ENCODE assay signal across 23 cellular contexts in the genomic region with DNA sequence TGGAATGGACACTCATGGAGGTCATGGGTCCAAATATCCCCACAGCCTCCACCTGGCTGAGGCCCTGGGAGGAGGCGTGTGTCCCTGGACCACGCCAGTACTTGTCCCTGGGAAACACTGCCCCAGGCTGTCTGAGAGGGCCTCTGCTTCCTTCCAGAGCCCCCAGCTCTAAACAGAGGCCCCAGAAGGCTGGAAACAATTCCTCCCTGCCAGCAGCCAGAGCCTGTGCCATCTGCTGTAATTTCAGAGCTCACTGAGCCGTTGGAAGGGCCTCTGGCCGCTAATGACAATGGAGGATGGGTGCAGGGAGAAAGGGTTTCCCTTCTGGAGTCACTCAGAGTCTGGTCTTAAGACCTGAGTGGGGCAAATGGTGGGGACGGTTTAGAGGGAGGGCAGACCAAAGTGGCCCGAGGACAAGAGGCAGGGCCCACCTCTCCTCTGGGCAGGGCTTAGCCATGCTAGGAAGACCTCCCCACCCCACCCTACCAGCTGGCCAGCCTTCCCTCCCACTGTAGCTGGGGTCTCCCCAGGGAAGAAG. TPM values are rescaled to one million over a fixed set of nuclear protein-coding genes. Genes with fewer than 3 reads are reported as not detected.
A peak's percentile ranks its signal among the peaks of the same experiment; 100 is the strongest.
DNase-seq lines count a peak whose midpoint lies in the region; TF ChIP-seq lines count a peak whose summit lies in the region.
"Had no signal": no experiment of that assay in that cellular context is flagged by ENCODE, and none has a peak within 500 bp of the region (broad histone marks: within the 10 kb centered on the region; RNA-seq: fewer than 3 reads in every experiment).

No MANE protein-coding gene starts in this region.

- TF ChIP-seq CTCF in WERI-Rb-1 (IDR thresholded peaks at IDR 0.05; ENCODE audit: low read depth, low read length), result no peak

- H3K27me3 ChIP-seq in WERI-Rb-1 (ENCODE audit: insufficient read depth, low read depth, severe bottlenecking), result no peaks in the 10 kb centered on the region
- H3K27me3 ChIP-seq: thyroid gland had no signal

- H3K27ac ChIP-seq in WERI-Rb-1, result peak overlapping the region; percentile 86
- H3K27ac ChIP-seq: heart left ventricle, thyroid gland had no signal

- H3K4me3 ChIP-seq in WERI-Rb-1 (ENCODE audit: low read depth, low read length), result no peak overlapping the region
- H3K4me3 ChIP-seq: heart left ventricle, thyroid gland had no signal

- DNase-seq in DMS 273 treated with DMSO at 0.1 percent for 48 hours (lab: John Stamatoyannopoulos, UW), result peak; percentile 86
- DNase-seq in NCI-H2171 treated with DMSO at 0.1 percent for 48 hours (lab: John Stamatoyannopoulos, UW), result peak; percentile 84
- DNase-seq in WERI-Rb-1, result peak; percentile 61
- peak; percentile 36 for DNase-seq in posterior vena cava (ENCODE audit: low spot score)
- DNase-seq in middle frontal gyrus (ENCODE audit: extremely low spot score, low spot score), result no peak
- DNase-seq in stimulated activated naive CD4-positive, alpha-beta T cell (lab: John Stamatoyannopoulos, UW), result no peak
- no peak for DNase-seq in NCI-H2081 treated with DMSO at 0.1 percent for 48 hours (lab: John Stamatoyannopoulos, UW)
- DNase-seq in NOMO-1 (lab: John Stamatoyannopoulos, UW; ENCODE audit: unreplicated experiment in 2 of 2), result no peak
- DNase-seq: activated CD4-positive, alpha-beta memory T cell treated with anti-CD3 and anti-CD28 coated beads for 36 hours; effector CD8-positive, alpha-beta T cell; erythroblast; NCI-H1417 treated with DMSO at 0.1 percent for 48 hours; NCI-H748 treated with DMSO at 0.1 percent for 48 hours; OCI-M1; Right ventricle myocardium superior; stimulated activated CD4-positive, alpha-beta T cell treated with anti-CD3 and anti-CD28 coated beads, Interleukin-4, amount 100 ng/mL, for 4 hours; stimulated activated naive CD8-positive, alpha-beta T cell treated with anti-CD3 and anti-CD28 coated beads, Interleukin-15, Interleukin-2, amounts not matched to agents 100 U/mL and 50 U/mL, for 24 hours; SW 1271; thyroid gland had no signal

- no peaks in the 10 kb centered on the region for H3K36me3 ChIP-seq in WERI-Rb-1
- H3K36me3 ChIP-seq: heart left ventricle, thyroid gland had no signal

- intact Hi-C loops in posterior vena cava (cut with DNase I), result no loop called here

- H3K9me3 ChIP-seq in WERI-Rb-1 (ENCODE audit: severe bottlenecking), result no peaks in the 10 kb centered on the region
- H3K9me3 ChIP-seq: heart left ventricle, thyroid gland had no signal

RNA-seq across cellular contexts. Expression of a gene that starts 7.1 kb away (rescaled TPM):
- not detected for total RNA-seq in posterior vena cava
- total RNA-seq: activated CD4-positive, alpha-beta memory T cell treated with anti-CD3 and anti-CD28 coated beads for 36 hours; fibroblast of villous mesenchyme; heart left ventricle; osteocyte; Right ventricle myocardium superior; thyroid gland had no signal

RNA-seq across cellular contexts. Expression of a gene that starts 10.8 kb away (rescaled TPM):
- total RNA-seq in posterior vena cava, result not detected
- total RNA-seq: activated CD4-positive, alpha-beta memory T cell treated with anti-CD3 and anti-CD28 coated beads for 36 hours; heart left ventricle; Right ventricle myocardium superior; thyroid gland had no signal

RNA-seq across cellular contexts. Expression of a gene that starts 58.5 kb away (rescaled TPM):
- total RNA-seq in posterior vena cava, result not detected
- total RNA-seq: activated CD4-positive, alpha-beta memory T cell treated with anti-CD3 and anti-CD28 coated beads for 36 hours; activated T-helper 2 cell treated with anti-CD3 and anti-CD28 coated beads, Interferon-gamma antibody, Interleukin-2, Interleukin-4, amounts not matched to agents 10 μg/mL and 5 μg/mL and 100 μg/mL, durations not matched to agents 14 hours and 24 hours and 36 hours; fibroblast of villous mesenchyme; heart left ventricle; osteocyte; Right ventricle myocardium superior; thyroid gland had no signal

Comparison
In these comparisons a context has a peak if more than half of its experiments do, and no peak if none do; other contexts are left out.
1. DNase-seq: peak in DMS 273 treated with DMSO at 0.1 percent for 48 hours (single experiment), NCI-H2171 treated with DMSO at 0.1 percent for 48 hours (single experiment), WERI-Rb-1 (single experiment) and posterior vena cava (single experiment); none in middle frontal gyrus (single experiment), stimulated activated naive CD4-positive, alpha-beta T cell (0 of 6), NCI-H2081 treated with DMSO at 0.1 percent for 48 hours (single experiment) and NOMO-1 (0 of 2).